Comparison of ENCODE assay signal across 1 cellular context in the genomic region with DNA sequence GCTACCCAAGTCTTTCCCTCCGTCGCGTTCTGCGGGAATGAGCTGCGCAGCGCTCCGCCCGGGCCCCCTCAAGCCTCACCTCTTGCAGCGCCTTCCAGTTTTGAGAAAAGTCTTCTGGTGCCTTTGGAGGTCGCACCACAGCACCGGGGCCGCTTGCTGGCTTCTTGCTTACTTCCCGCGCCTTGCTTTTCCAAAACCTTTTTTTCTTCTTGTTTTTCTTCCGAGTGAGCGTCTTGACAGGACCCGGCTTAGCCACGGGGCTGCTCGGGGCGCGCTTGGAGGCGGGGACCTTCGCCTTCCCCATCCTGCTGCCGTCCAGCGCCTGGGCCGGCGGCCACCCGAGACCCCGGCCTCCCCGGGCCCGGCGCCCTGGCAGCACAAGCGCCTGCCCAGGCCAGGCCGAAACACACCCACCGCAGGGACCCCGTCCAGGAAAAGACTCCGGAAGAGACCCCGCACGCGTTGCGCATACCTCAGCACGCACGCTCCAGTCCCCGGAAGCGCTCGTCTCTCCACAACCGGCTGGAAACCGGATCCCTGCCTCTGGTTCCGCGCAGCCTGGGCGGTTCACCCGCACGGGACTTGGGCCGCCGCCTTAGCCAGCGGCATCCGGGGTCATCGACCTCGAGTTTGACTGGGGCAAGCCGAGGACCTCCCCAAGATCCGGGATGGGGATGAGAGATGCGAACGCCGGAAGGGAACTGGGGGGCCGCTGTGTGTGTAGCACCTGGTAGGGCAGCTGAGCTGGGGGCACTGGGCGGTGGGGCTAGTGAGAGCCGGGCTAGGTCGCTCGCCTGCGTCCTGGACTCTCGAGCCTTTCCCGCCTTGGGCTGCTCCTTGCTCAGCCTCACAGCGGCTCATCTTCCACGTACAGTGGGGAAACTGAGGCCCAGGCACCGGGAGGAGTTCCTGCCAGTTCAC.
TF ChIP-seq lines count a peak whose summit lies in the region.

REXO4 (minus strand) TSS at position 470 of the 921 bp plus-strand sequence; CDS start at position 304, 166 bp downstream.

TF ChIP-seq in K562, 482 proteins besides CTCF, POLR2A, EP300 and RAD21 (continued from another document):
- peak; percentile 75 for TF ChIP-seq MGA (IDR thresholded peaks at IDR 0.05)
